In the genomic region with DNA sequence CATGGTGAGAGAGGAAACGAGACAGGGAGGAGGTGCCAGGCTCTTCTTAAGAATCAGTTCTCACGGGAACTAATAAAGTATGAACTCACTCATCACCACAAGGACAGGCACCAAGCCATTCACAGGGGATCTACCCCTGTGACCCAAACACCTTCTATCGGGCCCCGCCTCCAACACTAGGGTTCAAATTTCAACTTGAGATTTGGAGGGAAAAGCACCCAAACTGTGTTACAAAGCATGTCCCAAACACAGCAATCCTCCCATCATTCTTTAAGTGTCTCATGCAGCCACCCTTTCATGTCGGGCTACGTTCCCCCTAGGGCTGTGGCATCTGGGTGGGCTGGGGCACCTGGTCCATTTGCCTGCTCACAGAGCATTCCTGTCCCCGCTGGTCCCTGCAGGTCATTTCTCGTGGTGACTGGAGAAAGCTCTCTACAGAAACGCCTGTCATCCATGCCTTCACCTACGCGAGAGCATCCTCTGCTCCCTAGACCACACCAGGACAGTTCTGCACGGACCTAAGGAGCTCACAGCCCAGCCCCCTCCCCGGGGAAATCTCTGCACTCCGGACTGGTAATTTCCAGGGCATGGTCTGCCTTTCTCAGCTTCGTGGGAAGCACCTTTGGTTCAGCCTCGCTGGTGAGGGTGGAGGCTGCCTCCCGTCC, we compare ENCODE assay signal across 24 cellular contexts.
"Had no signal": no experiment of that assay in that cellular context is flagged by ENCODE, and none has a peak within 500 bp of the region (broad histone marks: within the 10 kb centered on the region; RNA-seq: fewer than 3 reads in every experiment).

No MANE protein-coding gene starts in this region.

- H3K4me3 ChIP-seq: Peyer's patch, SJSA1 had no signal

- H3K4me3 Mint-ChIP-seq: activated naive CD4-positive, alpha-beta T cell treated with anti-CD3 and anti-CD28 coated beads for 36 hours; activated naive CD8-positive, alpha-beta T cell; activated T-helper 17 cell treated with anti-CD3 and anti-CD28 coated beads, Interleukin-2, amount 50 U/mL, for 72 hours; brain; T-helper 1 cell treated with Interleukin-12 subunit alpha and Interleukin-12 subunit beta and Interleukin-4 antibody, amounts not matched to agents 30 μg/mL and 1 μg/mL, for 36 hours had no signal

- ATAC-seq: activated CD4-positive, CD25-positive, alpha-beta regulatory T cell treated with anti-CD3 and anti-CD28 coated beads, Interleukin-2, amount 50 U/mL, for 24 hours; activated T-helper 17 cell treated with anti-CD3 and anti-CD28 coated beads, Interleukin-2, amount 50 U/mL, for 72 hours; SK-N-SH treated with all-trans-retinoic acid at 6 μM for 48 hours had no signal

- H3K36me3 ChIP-seq: Peyer's patch, SJSA1 had no signal

- H3K4me1 Mint-ChIP-seq: activated T-helper 17 cell treated with anti-CD3 and anti-CD28 coated beads, Interleukin-2, amount 50 U/mL, for 72 hours had no signal

- H3K9me3 ChIP-seq: Peyer's patch, SJSA1 had no signal

- H3K4me1 ChIP-seq: SJSA1 had no signal

- H3K27ac Mint-ChIP-seq: activated naive CD4-positive, alpha-beta T cell treated with anti-CD3 and anti-CD28 coated beads for 36 hours; activated naive CD8-positive, alpha-beta T cell; activated T-helper 17 cell treated with anti-CD3 and anti-CD28 coated beads, Interleukin-2, amount 50 U/mL, for 72 hours; T-helper 1 cell treated with Interleukin-12 subunit alpha and Interleukin-12 subunit beta and Interleukin-4 antibody, amounts not matched to agents 30 μg/mL and 1 μg/mL, for 36 hours had no signal

- H3K9me3 Mint-ChIP-seq: activated naive CD4-positive, alpha-beta T cell treated with anti-CD3 and anti-CD28 coated beads for 36 hours; activated T-helper 17 cell treated with anti-CD3 and anti-CD28 coated beads, Interleukin-2, amount 50 U/mL, for 72 hours; T-helper 1 cell treated with Interleukin-12 subunit alpha and Interleukin-12 subunit beta and Interleukin-4 antibody, amounts not matched to agents 30 μg/mL and 1 μg/mL, for 36 hours had no signal

- H3K27ac ChIP-seq: Peyer's patch, RWPE1, SJSA1 had no signal

- H3K27me3 ChIP-seq: Peyer's patch had no signal

- DNase-seq: activated CD4-positive, alpha-beta T cell treated with anti-CD3 and anti-CD28 coated beads for 48 hours; activated CD4-positive, alpha-beta T cell treated with anti-CD3 and anti-CD28 coated beads, Interleukin-2, amount 50 U/mL, for 48 hours; activated gamma-delta T cell; activated naive CD4-positive, alpha-beta T cell treated with anti-CD3 and anti-CD28 coated beads for 36 hours; activated T-cell treated with anti-CD3 and anti-CD28 coated beads for 4 hours; activated T-cell treated with anti-CD3 and anti-CD28 coated beads, Interleukin-2, amount 50 U/mL, for 48 hours; amygdala; Karpas-422; MM.1S; NCI-H1105; NCI-H1436; NCI-H1694 treated with DMSO at 0.1 percent for 48 hours; NCI-H2029 treated with DMSO at 0.1 percent for 48 hours; NCI-H524; Peyer's patch; SHP77 had no signal

- H3K36me3 Mint-ChIP-seq: activated naive CD8-positive, alpha-beta T cell; brain had no signal
